ENCODE assay signal across 8 cellular contexts in the genomic region with DNA sequence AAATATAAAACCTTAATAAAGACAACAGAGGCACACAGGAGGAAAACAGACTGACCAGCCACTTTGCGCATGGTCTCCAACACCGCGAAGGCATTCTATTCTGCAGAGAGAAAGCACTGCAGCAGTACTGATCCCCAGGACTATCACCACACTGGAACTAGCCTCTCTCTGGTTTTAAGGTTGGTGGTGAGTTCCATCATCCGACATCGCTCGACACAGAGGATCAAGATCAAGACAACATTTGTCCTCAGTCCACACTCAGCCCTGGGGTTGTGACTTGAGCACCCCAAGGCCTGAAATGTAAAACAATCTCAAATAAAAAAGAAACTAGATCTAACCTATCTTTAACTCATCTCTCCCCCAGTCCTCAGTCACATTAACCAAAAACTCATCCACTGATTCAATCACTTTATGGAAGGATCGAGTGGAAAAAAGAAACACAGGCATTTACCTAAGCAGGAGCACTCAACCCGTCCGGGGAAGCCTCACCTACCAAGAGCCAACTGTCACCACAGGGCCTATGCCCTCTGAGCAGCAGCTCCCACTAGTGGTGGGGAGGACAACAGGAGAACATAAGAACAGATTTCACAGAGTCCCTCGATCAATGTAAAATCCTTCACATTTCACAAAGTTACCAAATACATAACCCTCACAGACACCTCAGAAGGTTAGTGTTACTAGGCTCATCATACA. TPM values are rescaled to one million over a fixed set of nuclear protein-coding genes. Genes with fewer than 3 reads are reported as not detected.
DNase-seq lines count a peak whose midpoint lies in the region; ATAC-seq, FAIRE-seq and TF ChIP-seq lines count a peak whose summit lies in the region.

No MANE protein-coding gene starts in this region.

- H4K20me1 ChIP-seq in IMR-90 (ENCODE audit: insufficient read depth, low read length) (no peaks in the 10 kb centered on the region), GM12878 (ENCODE audit: control insufficient read depth, insufficient read depth) (no peaks in the 10 kb centered on the region), smooth muscle cell (ENCODE audit: low read depth) (peaks cover 100% of the 10 kb centered on the region)

- H3K27ac Mint-ChIP-seq in activated T-cell treated with anti-CD3 and anti-CD28 coated beads, Interleukin-2, amount 50 U/mL, for 72 hours, result no peak overlapping the region

- no peak for TF ChIP-seq POLR2A in IMR-90 (IDR thresholded peaks at IDR 0.05; ENCODE audit: low read depth, low read length)
- TF ChIP-seq POLR2A in GM12878 (IDR thresholded peaks at IDR 0.05; ENCODE audit: low read depth, low read length), result no peak

- no peaks in the 10 kb centered on the region for H3K4me1 Mint-ChIP-seq in activated T-cell treated with anti-CD3 and anti-CD28 coated beads, Interleukin-2, amount 50 U/mL, for 72 hours (ENCODE audit: low read depth)
- no peaks in the 10 kb centered on the region for H3K4me1 Mint-ChIP-seq in activated T-cell treated with anti-CD3 and anti-CD28 coated beads, Interleukin-2, amount 50 U/mL, for 4 hours (ENCODE audit: low read depth)

- no peak overlapping the region for H2BK15ac ChIP-seq in IMR-90 (ENCODE audit: low read depth, low read length)

- no peak overlapping the region for H4K5ac ChIP-seq in IMR-90 (ENCODE audit: low read depth, low read length)

- WGBS in IMR-90 (ENCODE audit: extremely low coverage in 2 of 2, insufficient read length in 1 of 2), 2 experiments, result no CpG with 5 or more reads among the region's 10 CpGs
- 77% methylated on average over 10 of the region's 10 CpGs for WGBS in GM12878 (ENCODE audit: insufficient coverage, insufficient replicate concordance, low lambda C conversion rate, missing lambda C conversion rate)
- 96% methylated on average over 10 of the region's 10 CpGs for WGBS in smooth muscle cell (ENCODE audit: low lambda C conversion rate)

- no peaks in the 10 kb centered on the region for H3K27me3 Mint-ChIP-seq in activated T-cell treated with anti-CD3 and anti-CD28 coated beads, Interleukin-2, amount 50 U/mL, for 72 hours (ENCODE audit: low read depth)
- no peaks in the 10 kb centered on the region for H3K27me3 Mint-ChIP-seq in activated T-cell treated with anti-CD3 and anti-CD28 coated beads, Interleukin-2, amount 50 U/mL, for 4 hours (ENCODE audit: low read depth)

- H3K36me3 Mint-ChIP-seq in activated T-cell treated with anti-CD3 and anti-CD28 coated beads, Interleukin-2, amount 50 U/mL, for 72 hours (ENCODE audit: insufficient read depth in 2 of 2), result no peaks in the 10 kb centered on the region
- no peaks in the 10 kb centered on the region for H3K36me3 Mint-ChIP-seq in activated T-cell treated with anti-CD3 and anti-CD28 coated beads, Interleukin-2, amount 50 U/mL, for 4 hours (ENCODE audit: insufficient read depth)

- H2BK20ac ChIP-seq in IMR-90 (ENCODE audit: low read depth, low read length), result no peak overlapping the region; the same call in 1 of the 2 replicates

- no peak overlapping the region for H3K27ac ChIP-seq in IMR-90 (ENCODE audit: insufficient read depth, low read length)
- H3K27ac ChIP-seq in GM12878 (ENCODE audit: control insufficient read depth, insufficient read depth), result no peak overlapping the region
- no peak overlapping the region for H3K27ac ChIP-seq in smooth muscle cell (ENCODE audit: low read depth)

- POLR2A ChIA-PET in IMR-90 (lab: Charles Lee; ENCODE audit: unreplicated experiment) (no interaction called here), GM12878 (lab: Charles Lee) (no interaction called here)

- H2BK5ac ChIP-seq in IMR-90 (ENCODE audit: low read depth, low read length, poor library complexity, severe bottlenecking), result no peak overlapping the region

- no peak overlapping the region for H3K18ac ChIP-seq in IMR-90 (ENCODE audit: low read depth, low read length)

- DNase-seq in activated T-cell treated with anti-CD3 and anti-CD28 coated beads, Interleukin-2, amount 50 U/mL, for 72 hours, result peak; percentile 6 to 10
- DNase-seq in activated T-cell treated with anti-CD3 and anti-CD28 coated beads, Interleukin-2, amount 50 U/mL, for 4 hours, result no peak
- DNase-seq in IMR-90, result no peak
- DNase-seq in GM12878 (ENCODE audit: low read depth, low spot score), result no peak
- DNase-seq in smooth muscle cell (lab: John Stamatoyannopoulos, UW; ENCODE audit: unreplicated experiment), result no peak
- DNase-seq in NCI-H2196 (lab: John Stamatoyannopoulos, UW; ENCODE audit: unreplicated experiment), result no peak
- DNase-seq in D341Med (ENCODE audit: low spot score), result no peak

- no peaks in the 10 kb centered on the region for H3K9me3 ChIP-seq in IMR-90 (ENCODE audit: control insufficient read depth, insufficient read depth, low read length)
- H3K9me3 ChIP-seq in GM12878 (replicated peaks; ENCODE audit: control insufficient read depth, insufficient read depth, low read length), result no peaks in the 10 kb centered on the region; the same call in 2 of the 3 replicates
- H3K9me3 ChIP-seq in smooth muscle cell (replicated peaks; ENCODE audit: low read depth), result no peaks in the 10 kb centered on the region

- TF ChIP-seq EP300 in GM12878 (IDR thresholded peaks at IDR 0.05; ENCODE audit: borderline replicate concordance in 1 of 2, control insufficient read depth in 1 of 2, low read depth in 2 of 2, low read length in 2 of 2), result no peak; a peak in 1 of 4 replicates

- H3K4me1 ChIP-seq in IMR-90 (ENCODE audit: control insufficient read depth, insufficient read depth, low read length) (no peaks in the 10 kb centered on the region), GM12878 (ENCODE audit: control insufficient read depth, insufficient read depth, low read length) (no peaks in the 10 kb centered on the region), smooth muscle cell (ENCODE audit: low read depth) (no peaks in the 10 kb centered on the region)

- H4K91ac ChIP-seq in IMR-90 (ENCODE audit: insufficient read depth, low read depth, low read length), result no peak overlapping the region

- H3K9me3 Mint-ChIP-seq in activated T-cell treated with anti-CD3 and anti-CD28 coated beads, Interleukin-2, amount 50 U/mL, for 72 hours, result no peaks in the 10 kb centered on the region
- H3K9me3 Mint-ChIP-seq in activated T-cell treated with anti-CD3 and anti-CD28 coated beads, Interleukin-2, amount 50 U/mL, for 4 hours, result no peaks in the 10 kb centered on the region

- no peak overlapping the region for H3K4me2 ChIP-seq in IMR-90 (ENCODE audit: low read depth, low read length)
- H3K4me2 ChIP-seq in GM12878 (ENCODE audit: control insufficient read depth, insufficient read depth), result no peak overlapping the region
- H3K4me2 ChIP-seq in smooth muscle cell, result no peak overlapping the region

- H2AFZ ChIP-seq in IMR-90 (replicated peaks; ENCODE audit: low read length, poor library complexity), result no peak overlapping the region
- H2AFZ ChIP-seq in GM12878 (ENCODE audit: control insufficient read depth, low read depth, low read length), result no peak overlapping the region
- H2AFZ ChIP-seq in smooth muscle cell (ENCODE audit: low read depth), result no peak overlapping the region

- peak in 1 of 2 donors; percentile 44 for ATAC-seq in activated T-cell treated with anti-CD3 and anti-CD28 coated beads, Interleukin-2, amount 50 U/mL, for 72 hours (replicated peaks in 1 of 2)
- ATAC-seq in activated T-cell treated with anti-CD3 and anti-CD28 coated beads, Interleukin-2, amount 50 U/mL, for 4 hours, result no peak
- ATAC-seq in IMR-90 (ENCODE audit: low read depth), result no peak
- ATAC-seq in GM12878, result peak; percentile 93
- no peak for ATAC-seq in GM21360 (IDR thresholded peaks at IDR 0.05; ENCODE audit: unreplicated experiment)

- H3K14ac ChIP-seq in IMR-90 (replicated peaks; ENCODE audit: low read depth, low read length), result no peak overlapping the region

- no peak overlapping the region for H2BK120ac ChIP-seq in IMR-90 (ENCODE audit: low read depth, low read length)

- TF ChIP-seq CTCF in IMR-90 (conservative IDR thresholded peaks at IDR 0.05; ENCODE audit: low read depth, low read length) (no peak), GM12878 (IDR thresholded peaks at IDR 0.05 in 2 of 3, conservative IDR thresholded peaks at IDR 0.05 in 1 of 3; ENCODE audit: control insufficient read depth in 2 of 3, extremely low read depth in 1 of 3, insufficient read depth in 1 of 3, low read depth in 3 of 3, low read length in 3 of 3) (peak; percentile 51 to 80 (median 66)), smooth muscle cell (IDR thresholded peaks at IDR 0.05; ENCODE audit: borderline replicate concordance, insufficient read depth, poor library complexity, severe bottlenecking) (peak; percentile 12)

- intact Hi-C loops in IMR-90 (cut with micrococcal nuclease), result no loop called here
- intact Hi-C loops in GM12878 (cut with micrococcal nuclease; ENCODE audit: unreplicated experiment), result loop anchor here (2.0 to 10.0 kb wide), 4 partner anchors 53 to 297 kb away; no protein-coding TSS in a partner anchor

- no peak overlapping the region for H2AK5ac ChIP-seq in IMR-90 (ENCODE audit: low read depth, low read length)

- no peaks in the 10 kb centered on the region for H3K36me3 ChIP-seq in IMR-90 (ENCODE audit: control insufficient read depth, insufficient read depth, low read length)
- no peaks in the 10 kb centered on the region for H3K36me3 ChIP-seq in GM12878 (ENCODE audit: control insufficient read depth in 2 of 2, insufficient read depth in 2 of 2, low read length in 1 of 2)
- no peaks in the 10 kb centered on the region for H3K36me3 ChIP-seq in smooth muscle cell (ENCODE audit: low read depth)

- H2AK9ac ChIP-seq in IMR-90 (replicated peaks; ENCODE audit: low read depth, low read length, poor library complexity), result no peak overlapping the region

- no peaks in the 10 kb centered on the region for H3F3A ChIP-seq in smooth muscle cell (ENCODE audit: low read depth)

- H3K4me3 ChIP-seq in IMR-90 (ENCODE audit: insufficient read depth, low read depth, low read length) (no peak overlapping the region), GM12878 (no peak overlapping the region), smooth muscle cell (no peak overlapping the region)

- CTCF ChIA-PET in IMR-90 (lab: Yijun Ruan, JAX) (no interaction called here), GM12878 (lab: Yijun Ruan, JAX) (interaction anchor here (0.6 to 6.2 kb wide), 5 partner anchors 23 to 344 kb away, joined by 3 to 90 read pairs (median 5); no protein-coding TSS in a partner anchor)

- H3K56ac ChIP-seq in IMR-90 (ENCODE audit: extremely low read depth, insufficient read depth, low read length), result no peak overlapping the region

- H3K27me3 ChIP-seq in IMR-90 (ENCODE audit: control insufficient read depth, insufficient read depth, low read length) (no peaks in the 10 kb centered on the region), GM12878 (replicated peaks in 1 of 2; ENCODE audit: control insufficient read depth in 2 of 2, insufficient read depth in 2 of 2, low read length in 1 of 2) (no peaks in the 10 kb centered on the region), smooth muscle cell (ENCODE audit: low read depth) (no peaks in the 10 kb centered on the region)

- no peak overlapping the region for H3K4ac ChIP-seq in IMR-90 (ENCODE audit: low read depth, low read length)

- BruUV-seq in IMR-90 (replicated peaks; lab: Mats Ljungman, UMichigan) (no TSS peak), GM12878 (replicated peaks; lab: Mats Ljungman, UMichigan) (TSS peak; percentile 80)

- no peak overlapping the region for H3K4me3 Mint-ChIP-seq in activated T-cell treated with anti-CD3 and anti-CD28 coated beads, Interleukin-2, amount 50 U/mL, for 72 hours
- H3K4me3 Mint-ChIP-seq in activated T-cell treated with anti-CD3 and anti-CD28 coated beads, Interleukin-2, amount 50 U/mL, for 4 hours, result no peak overlapping the region

- H3K79me1 ChIP-seq in IMR-90 (ENCODE audit: low read depth in 1 of 2, low read length in 2 of 2), result no peaks in the 10 kb centered on the region; a peak in 1 of 4 replicates

- dilution Hi-C loops in IMR-90 (cut with HindIII; ENCODE audit: low sequenced_read_pairs, unreplicated experiment), result no loop called here

- TF ChIP-seq RAD21 in IMR-90 (IDR thresholded peaks at IDR 0.05; ENCODE audit: low read length), result no peak
- no peak for TF ChIP-seq RAD21 in GM12878 (IDR thresholded peaks at IDR 0.05; ENCODE audit: insufficient read depth, low read depth, low read length)

- H3K9me1 ChIP-seq in IMR-90 (ENCODE audit: insufficient read depth, low read length), result no peaks in the 10 kb centered on the region

- no peak overlapping the region for H4K8ac ChIP-seq in IMR-90 (ENCODE audit: low read depth in 2 of 2, low read length in 2 of 2)

- no peak overlapping the region for H3K23ac ChIP-seq in IMR-90 (ENCODE audit: low read depth, low read length)

- RAD21 ChIA-PET in GM12878 (lab: Charles Lee; ENCODE audit: unreplicated experiment), result interaction anchor here (0.7 to 5.3 kb wide), 3 partner anchors 10 to 322 kb away, joined by 5 to 50 read pairs (median 15); no protein-coding TSS in a partner anchor

- in situ Hi-C loops in IMR-90 (cut with MboI; ENCODE audit: low sequenced_read_pairs), result no loop called here
- in situ Hi-C loops in GM12878 (cut with MboI), result no loop called here

- H3K9ac ChIP-seq in IMR-90 (ENCODE audit: low read depth, low read length), result no peak overlapping the region
- H3K9ac ChIP-seq in GM12878 (ENCODE audit: control insufficient read depth, insufficient read depth, low read length), result no peak overlapping the region
- H3K9ac ChIP-seq in smooth muscle cell (ENCODE audit: low read depth), result no peak overlapping the region

- SMC1A ChIA-PET in GM12878 (lab: Charles Lee; ENCODE audit: uncharacterized antibody, unreplicated experiment), result interaction anchor here (0.7 to 5.5 kb wide), 7 partner anchors 16 to 322 kb away, joined by 3 to 49 read pairs (median 5); no protein-coding TSS in a partner anchor

- FAIRE-seq in GM12878 (lab: Jason Lieb, UNC), result peak; percentile 56

- H3K79me2 ChIP-seq in GM12878 (ENCODE audit: control insufficient read depth, insufficient read depth, low read length) (no peaks in the 10 kb centered on the region), smooth muscle cell (ENCODE audit: low read depth) (peaks cover 98% of the 10 kb centered on the region)

RNA-seq across cellular contexts. Expression of gene STXBP6, which starts 17.7 kb away (rescaled TPM):
- not detected for total RNA-seq in activated T-cell treated with anti-CD3 and anti-CD28 coated beads, Interleukin-2, amount 50 U/mL, for 72 hours
- total RNA-seq in activated T-cell treated with anti-CD3 and anti-CD28 coated beads, Interleukin-2, amount 50 U/mL, for 4 hours, result under 1 TPM in 1 of 3 donors, not detected in 2; 0.18 TPM
- total RNA-seq in IMR-90 (2012; rRNA removed), result 14.3 and 15.6 TPM in 2 replicates
- 12.1 and 14.2 TPM in 2 replicates for polyA plus RNA-seq in IMR-90 (2012; rRNA removed)
- polyA plus RNA-seq in IMR-90 (2012; cell fraction: cytosol; rRNA removed), result 4.6 and 6.2 TPM in 2 replicates
- 2.9 and 10.0 TPM in 2 replicates for polyA plus RNA-seq in IMR-90 (2012; cell fraction: nucleus; rRNA removed; ENCODE audit: low replicate concordance)
- 12.3 and 12.7 TPM in 2 replicates for total RNA-seq in GM12878 (2013; cell fraction: nucleolus; rRNA removed)
- total RNA-seq in GM12878 (2014; rRNA removed), result 1.9 and 2.0 TPM in 2 replicates
- 1.6 and 1.8 TPM in 2 replicates for total RNA-seq in GM12878 (2014; rRNA removed; fragmentation: Illumina TruSeq; extraction: Trizol)
- total RNA-seq in GM12878 (2021), result 1.5 and 1.7 TPM in 2 replicates
- polyA plus RNA-seq in GM12878 (2011; ENCODE audit: low read depth), result 1.5 TPM
- 47.3 and 58.0 TPM in 2 replicates for polyA plus RNA-seq in GM12878 (2011; rRNA removed)
- 22.5 and 28.7 TPM in 2 replicates for polyA plus RNA-seq in GM12878 (2011; cell fraction: cytosol; rRNA removed)
- polyA plus RNA-seq in GM12878 (2011; cell fraction: nucleus; rRNA removed), result 18.2 and 19.0 TPM in 2 replicates
- 2.4 and 4.4 TPM in 2 replicates for polyA plus RNA-seq in GM12878 (2012)
- 0.71 and 2.0 TPM in 2 replicates for polyA plus RNA-seq in GM12878 (2014; fragmentation: Illumina TruSeq; extraction: Trizol)
- polyA plus RNA-seq in GM12878 (2014; fragmentation: Nextera tagmentation; extraction: Ambion mirVana), result 1 to 10 TPM; 1.2 to 1.8 TPM
- 1.8 TPM in 2 replicates for polyA plus RNA-seq in GM12878 (2014; rRNA removed)
- polyA plus RNA-seq in GM12878 (2016; fragmentation: Nextera tagmentation; extraction: Ambion mirVana), result 1 to 10 TPM; 1.9 to 2.8 TPM
- polyA minus RNA-seq in GM12878 (2011; rRNA and poly(A)+ RNA removed), result 21.7 and 26.0 TPM in 2 replicates
- polyA minus RNA-seq in GM12878 (2011; cell fraction: cytosol; rRNA and poly(A)+ RNA removed), result 5.1 and 6.0 TPM in 2 replicates
- 17.7 and 24.8 TPM in 2 replicates for polyA minus RNA-seq in GM12878 (2011; cell fraction: nucleus; rRNA and poly(A)+ RNA removed)
- 144 and 160 TPM in 2 replicates for total RNA-seq in smooth muscle cell
- polyA plus RNA-seq in smooth muscle cell, result 138 and 170 TPM in 2 replicates

Comparison
In these comparisons a context has a peak if more than half of its experiments do, and no peak if none do; other contexts are left out.
1. DNase-seq: peak in activated T-cell treated with anti-CD3 and anti-CD28 coated beads, Interleukin-2, amount 50 U/mL, for 72 hours (2 of 2); none in activated T-cell treated with anti-CD3 and anti-CD28 coated beads, Interleukin-2, amount 50 U/mL, for 4 hours (single experiment), IMR-90 (single experiment), GM12878 (single experiment), smooth muscle cell (single experiment), NCI-H2196 (single experiment) and D341Med (single experiment).